Comparison of ENCODE assay signal across 10 cellular contexts in the genomic region with DNA sequence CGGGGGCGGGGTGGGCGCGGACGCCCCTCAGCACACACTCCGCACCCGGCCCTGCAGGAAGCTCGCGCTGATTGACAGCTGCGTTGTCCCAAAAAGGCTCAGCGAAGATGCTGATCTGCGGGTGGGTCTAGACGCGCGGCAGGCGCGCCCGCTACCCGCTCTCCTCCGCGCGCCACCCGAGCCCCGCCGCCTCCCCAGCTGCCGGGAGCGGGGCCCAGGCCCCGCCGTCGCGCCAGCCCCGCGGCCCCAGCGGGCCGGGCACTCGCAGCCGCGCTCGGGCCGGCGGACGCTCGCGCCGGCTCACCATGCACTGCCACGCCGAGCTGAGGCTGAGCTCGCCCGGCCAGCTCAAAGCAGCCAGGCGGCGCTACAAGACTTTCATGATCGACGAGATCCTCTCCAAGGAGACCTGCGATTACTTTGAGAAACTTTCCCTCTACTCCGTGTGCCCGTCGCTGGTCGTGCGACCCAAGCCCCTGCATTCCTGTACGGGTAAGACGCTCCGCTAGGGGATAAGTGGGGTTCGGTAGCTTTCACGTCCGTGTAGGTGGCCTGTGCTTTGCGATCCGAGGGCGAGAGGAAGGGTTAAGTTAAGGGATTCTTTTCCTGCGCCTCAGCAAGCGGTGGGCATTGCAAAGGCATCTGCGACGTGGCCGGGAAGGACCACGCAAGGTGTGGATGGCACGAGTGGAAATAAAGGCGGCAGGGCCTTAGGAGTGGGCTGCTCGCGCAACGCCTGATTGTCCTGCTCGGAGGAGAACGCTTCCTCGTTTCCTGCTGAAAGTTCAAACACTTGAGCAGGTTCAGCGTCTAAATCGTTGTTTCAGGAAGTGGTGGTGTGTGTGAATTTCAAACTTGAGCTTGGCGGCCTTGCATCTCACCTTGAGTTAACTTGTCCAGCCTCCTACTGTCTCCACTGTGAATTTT. TPM values are rescaled to one million over a fixed set of nuclear protein-coding genes. Genes with fewer than 3 reads are reported as not detected.
DNase-seq lines count a peak whose midpoint lies in the region; ATAC-seq and TF ChIP-seq lines count a peak whose summit lies in the region.
"Had no signal": no experiment of that assay in that cellular context is flagged by ENCODE, and none has a peak within 500 bp of the region (broad histone marks: within the 10 kb centered on the region; RNA-seq: fewer than 3 reads in every experiment).

A gene with protein sequence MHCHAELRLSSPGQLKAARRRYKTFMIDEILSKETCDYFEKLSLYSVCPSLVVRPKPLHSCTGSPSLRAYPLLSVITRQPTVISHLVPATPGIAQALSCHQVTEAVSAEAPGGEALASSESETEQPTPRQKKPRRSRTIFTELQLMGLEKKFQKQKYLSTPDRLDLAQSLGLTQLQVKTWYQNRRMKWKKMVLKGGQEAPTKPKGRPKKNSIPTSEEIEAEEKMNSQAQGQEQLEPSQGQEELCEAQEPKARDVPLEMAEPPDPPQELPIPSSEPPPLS (plus strand): TSS at position 118 of the 927 bp plus-strand sequence. CDS start 188 bp downstream, at position 306.

- peak within 1 kb of the TSS; percentile 8 for H3K27ac ChIP-seq in caudate nucleus (ENCODE audit: low read depth, low read length)
- H3K27ac ChIP-seq: neutrophil had no signal

- H3K36me3 ChIP-seq in kidney epithelial cell (ENCODE audit: control insufficient read depth, insufficient read depth, low read length), result no peaks in the 10 kb centered on the region
- H3K36me3 ChIP-seq: HAP-1, neutrophil had no signal

- TF ChIP-seq CTCF in GM12872 (IDR thresholded peaks at IDR 0.05; ENCODE audit: insufficient read depth, low read depth, low read length) (0 out of 3 replicates have a peak, but pooled peaks have one; percentile 16), kidney epithelial cell (IDR thresholded peaks at IDR 0.05; ENCODE audit: insufficient read depth, low read length, poor library complexity, severe bottlenecking) (peak; percentile 73)

- in situ Hi-C loops in ACHN (cut with HindIII; ENCODE audit: low pct_ligation_motif_present, low pct_unique_long_range_greater_than_20kb, low sequenced_read_pairs), result no loop called here

- DNase-seq in ACHN, result peak; percentile 50
- peak; percentile 59 for DNase-seq in NCI-H774 (lab: John Stamatoyannopoulos, UW)
- peak in 34 of 61 donors; percentile 2 to 62 (median 19) for DNase-seq in caudate nucleus (lab: John Stamatoyannopoulos, UW)
- peak; percentile 16 for DNase-seq in kidney epithelial cell (ENCODE audit: low read depth)
- peak; percentile 19 to 22 for DNase-seq in stimulated activated CD8-positive, alpha-beta memory T cell treated with anti-CD3 and anti-CD28 coated beads, Interleukin-15, amount 100 ng/mL, for 48 hours (ENCODE audit: low read depth in 2 of 2)
- DNase-seq in GF-D8 (lab: John Stamatoyannopoulos, UW), result no peak

- ATAC-seq in HG03460 (IDR thresholded peaks at IDR 0.05; ENCODE audit: unreplicated experiment), result no peak

- peak within 1 kb of the TSS; percentile 32 for H3K4me3 ChIP-seq in kidney epithelial cell (ENCODE audit: low read depth, low read length)
- H3K4me3 ChIP-seq: HAP-1 had no signal

- H3K27me3 ChIP-seq in kidney epithelial cell (ENCODE audit: control insufficient read depth, insufficient read depth, low read length), result peaks cover 49% of the 10 kb centered on the region

RNA-seq across cellular contexts. Expression of the gene that starts here (rescaled TPM):
- total RNA-seq in kidney epithelial cell, result 0.07 TPM in 1 of 2 replicates, not detected in the other

Comparison
In these comparisons a context has a peak if more than half of its experiments do, and no peak if none do; other contexts are left out.
1. Peak in DNase-seq and H3K4me3 ChIP-seq in kidney epithelial cell; RNA of the gene not detected or under 1 TPM.